8 cellular contexts compared by ENCODE assay signal in the genomic region with DNA sequence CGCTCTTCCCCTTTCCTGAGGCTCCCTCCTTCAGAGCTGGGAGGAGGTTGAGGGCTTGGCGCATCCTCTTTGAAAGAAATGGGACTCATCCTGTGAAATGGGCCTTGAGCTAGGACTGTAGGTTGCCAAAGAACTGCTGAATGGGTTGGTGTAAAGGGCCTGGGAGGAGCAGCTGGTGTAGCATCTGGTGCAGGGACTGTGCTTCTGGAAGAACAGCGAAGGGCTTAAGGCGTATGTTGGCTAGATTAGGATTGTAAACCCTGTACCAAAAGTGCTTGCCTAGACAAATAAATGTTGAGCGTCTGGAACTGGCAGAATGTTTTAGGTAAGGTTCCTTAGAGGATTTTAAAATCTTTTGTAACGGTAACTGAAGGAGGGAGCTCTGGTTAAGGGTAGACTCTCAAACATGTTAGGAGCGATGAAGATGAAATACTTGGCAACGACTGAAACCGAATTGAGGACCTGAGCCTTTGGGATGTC. TPM values are rescaled to one million over a fixed set of nuclear protein-coding genes. Genes with fewer than 3 reads are reported as not detected.
A peak's percentile ranks its signal among the peaks of the same experiment; 100 is the strongest.
DNase-seq lines count a peak whose midpoint lies in the region; ATAC-seq and TF ChIP-seq lines count a peak whose summit lies in the region.

No MANE protein-coding gene starts in this region.

- peaks cover 8% of the 10 kb centered on the region; the same call in 1 of the 2 replicates for H3K4me1 ChIP-seq in Panc1 (ENCODE audit: control insufficient read depth, insufficient read depth, low read length)
- H3K4me1 ChIP-seq in duodenal mucosa (ENCODE audit: control insufficient read depth in 1 of 2, insufficient read depth in 2 of 2, low read length in 2 of 2), result peaks cover 28 to 32% of the 10 kb centered on the region in 2 donors
- H3K4me1 ChIP-seq in mucosa of rectum (ENCODE audit: control insufficient read depth in 2 of 2, insufficient read depth in 2 of 2, low read length in 2 of 2), result peaks cover 17 to 20% of the 10 kb centered on the region in 2 donors

- H3K27ac ChIP-seq in Panc1 (ENCODE audit: low read length) (peak overlapping the region; percentile 98), duodenal mucosa (ENCODE audit: low read depth, low read length) (peak overlapping the region; percentile 94), mucosa of rectum (ENCODE audit: low read depth in 2 of 2, low read length in 2 of 2) (peak overlapping the region; percentile 94 to 95)

- intact Hi-C loops in Panc1 (cut with micrococcal nuclease; ENCODE audit: unreplicated experiment), result no loop called here

- CTCF ChIA-PET in Panc1 (lab: Charles Lee), result no interaction called here

- H3K4me3 ChIP-seq in Panc1 (ENCODE audit: low read depth in 2 of 2, low read length in 2 of 2) (peak overlapping the region; percentile 98 to 99), duodenal mucosa (ENCODE audit: low read depth in 1 of 2, low read length in 2 of 2) (peak overlapping the region; percentile 99 to 100), mucosa of rectum (ENCODE audit: low read length in 2 of 2) (peak overlapping the region; percentile 91 to 99)

- H3K9ac ChIP-seq in duodenal mucosa (ENCODE audit: low read depth in 1 of 2, low read length in 2 of 2) (peak overlapping the region; percentile 95 to 99), mucosa of rectum (ENCODE audit: low read depth in 1 of 2, low read length in 2 of 2) (peak overlapping the region; percentile 76 to 98)

- H3K36me3 ChIP-seq in Panc1 (ENCODE audit: control insufficient read depth, insufficient read depth, low read length) (peaks cover 19% of the 10 kb centered on the region; the same call in 1 of the 2 replicates), duodenal mucosa (ENCODE audit: control insufficient read depth in 1 of 2, insufficient read depth in 2 of 2, low read length in 2 of 2) (no peaks in the 10 kb centered on the region), mucosa of rectum (ENCODE audit: control insufficient read depth in 2 of 2, insufficient read depth in 2 of 2, low read length in 2 of 2) (no peaks in the 10 kb centered on the region)

- POLR2A ChIA-PET in Panc1 (lab: Charles Lee), result interaction anchor here (0.7 kb wide), 1 partner anchor 29 kb away, joined by 3 read pairs; no protein-coding TSS in a partner anchor

- TF ChIP-seq CTCF in Panc1 (IDR thresholded peaks at IDR 0.05), result no peak

- peak; percentile 24 for ATAC-seq in GM18861 (IDR thresholded peaks at IDR 0.05; ENCODE audit: unreplicated experiment)
- peak; percentile 14 for ATAC-seq in HG03060 (IDR thresholded peaks at IDR 0.05; ENCODE audit: low read depth, unreplicated experiment)
- ATAC-seq in Panc1, result peak; percentile 54

- DNase-seq in AG20443 (ENCODE audit: low spot score), result peak; percentile 38
- DNase-seq in Panc1 (ENCODE audit: low read depth, low spot score), result no peak
- no peak for DNase-seq in NK-92 (lab: John Stamatoyannopoulos, UW; ENCODE audit: unreplicated experiment)
- no peak for DNase-seq in LoVo (ENCODE audit: low spot score)

- BruUV-seq in Panc1 (replicated peaks; lab: Mats Ljungman, UMichigan), result no TSS peak

- no peaks in the 10 kb centered on the region for H3K27me3 ChIP-seq in Panc1 (ENCODE audit: control insufficient read depth, insufficient read depth, low read length)
- H3K27me3 ChIP-seq in duodenal mucosa (ENCODE audit: control insufficient read depth in 1 of 2, insufficient read depth in 2 of 2, low read length in 2 of 2), result no peaks in the 10 kb centered on the region
- no peaks in the 10 kb centered on the region for H3K27me3 ChIP-seq in mucosa of rectum (ENCODE audit: control insufficient read depth in 2 of 2, insufficient read depth in 2 of 2, low read length in 2 of 2)

- in situ Hi-C loops in Panc1 (cut with HindIII; ENCODE audit: low pct_unique_long_range_greater_than_20kb, low sequenced_read_pairs), result no loop called here

- H3K9me3 ChIP-seq in Panc1 (ENCODE audit: control insufficient read depth, insufficient read depth, low read depth, low read length) (no peaks in the 10 kb centered on the region), duodenal mucosa (ENCODE audit: control insufficient read depth in 1 of 2, low read length in 2 of 2) (peaks cover 0 to 4% of the 10 kb centered on the region in 2 donors), mucosa of rectum (ENCODE audit: control insufficient read depth in 2 of 2, low read length in 2 of 2) (no peaks in the 10 kb centered on the region)

RNA-seq across cellular contexts. Expression of a gene that starts 0.6 kb away (rescaled TPM):
- total RNA-seq in Panc1 (2021; ENCODE audit: unreplicated experiment), result 18.9 TPM
- 9.6 TPM for polyA plus RNA-seq in Panc1 (2012; ENCODE audit: insufficient read length)

RNA-seq across cellular contexts. Expression of a gene that starts 27.4 kb away (rescaled TPM):
- 53.1 TPM for total RNA-seq in Panc1 (2021; ENCODE audit: unreplicated experiment)
- polyA plus RNA-seq in Panc1 (2012; ENCODE audit: insufficient read length), result 31.1 TPM
